ENCODE assay signal across 8 cellular contexts in genomic region chr6:66788579-66788978, GRCh38.
"Had no signal": no experiment of that assay in that cellular context is flagged by ENCODE, and none has a peak within 500 bp of the region (broad histone marks: within the 10 kb centered on the region; RNA-seq: fewer than 3 reads in every experiment).

No MANE protein-coding gene starts in this region.

- H3K27ac ChIP-seq: HL-60 had no signal

- H2AFZ ChIP-seq: GM23338 had no signal

- H3K4me2 ChIP-seq: GM23338 had no signal

- FAIRE-seq: H1, H54, HepG2 had no signal

- ATAC-seq: GM23338, HepG2 had no signal

- DNase-seq: H9, HCEC 1CT, KBM-7 had no signal

- H3K4me3 ChIP-seq: GM23338 had no signal
